In the genomic region with DNA sequence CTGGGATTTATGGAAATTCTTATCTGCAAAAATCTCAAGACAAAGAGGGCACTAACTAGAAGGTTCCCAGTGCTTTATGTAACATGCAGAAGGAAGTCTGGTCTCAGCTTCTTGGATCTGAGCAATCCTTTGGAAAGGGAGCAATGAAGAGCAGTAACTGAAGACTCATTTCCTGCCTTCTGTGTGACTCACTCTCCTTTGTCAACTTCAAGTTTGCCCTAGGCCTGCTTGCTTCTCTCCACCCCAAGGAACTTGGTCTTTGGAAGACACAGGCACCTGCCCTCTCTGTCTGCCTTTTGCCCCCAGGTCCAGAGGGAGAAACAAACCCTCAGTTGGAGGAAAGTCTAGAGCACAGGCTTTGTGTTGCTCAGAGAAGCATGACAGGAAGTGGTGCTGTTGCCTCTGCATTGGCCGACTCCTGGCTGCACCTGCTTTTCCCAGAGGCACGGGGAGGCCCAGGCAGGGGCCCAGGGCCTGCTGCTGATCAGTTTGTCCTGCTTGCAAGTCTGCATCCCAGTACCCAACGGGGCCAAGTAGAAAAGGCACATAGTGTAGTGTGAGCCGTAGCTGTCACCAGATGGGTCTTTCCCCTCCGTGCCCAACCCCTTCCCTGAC, we compare ENCODE assay signal across 8 cellular contexts.
DNase-seq lines count a peak whose midpoint lies in the region; ATAC-seq and TF ChIP-seq lines count a peak whose summit lies in the region.

No MANE protein-coding gene starts in this region.

- intact Hi-C loops in CD4-positive, alpha-beta memory T cell (cut with micrococcal nuclease) = no loop called here
- intact Hi-C loops in activated CD8-positive, alpha-beta T cell treated with anti-CD3 and anti-CD28 coated beads for 36 hours (cut with micrococcal nuclease) = no loop called here

- H3K4me3 Mint-ChIP-seq in CD4-positive, alpha-beta memory T cell = peak overlapping the region in 3 of 8 donors; percentile 47 to 69 (median 55)
- H3K4me3 Mint-ChIP-seq in IgD-negative memory B cell = peak overlapping the region in 1 of 4 donors; percentile 78
- peak overlapping the region; percentile 11 for H3K4me3 Mint-ChIP-seq in activated CD8-positive, alpha-beta T cell treated with anti-CD3 and anti-CD28 coated beads for 36 hours
- H3K4me3 Mint-ChIP-seq in stimulated activated memory B cell treated with anti-CD40 and anti-IgM and Interleukin-4, amounts not matched to agents 10 μg/mL and 1 μg/mL and 100 μg/mL, for 72 hours = no peak overlapping the region

- CTCF ChIA-PET in CD4-positive, alpha-beta memory T cell (lab: Charles Lee; ENCODE audit: partially characterized antibody) = interaction anchor here (1.1 to 1.3 kb wide), 2 partner anchors 29 to 34 kb away, joined by 3 to 5 read pairs; no protein-coding TSS in a partner anchor
- CTCF ChIA-PET in activated CD8-positive, alpha-beta T cell treated with anti-CD3 and anti-CD28 coated beads for 36 hours (lab: Charles Lee) = interaction anchor here (0.7 to 2.4 kb wide), 4 partner anchors 21 to 138 kb away, joined by 3 to 5 read pairs (median 4); no protein-coding TSS in a partner anchor

- no peaks in the 10 kb centered on the region for H3K9me3 Mint-ChIP-seq in CD4-positive, alpha-beta memory T cell
- no peaks in the 10 kb centered on the region for H3K9me3 Mint-ChIP-seq in IgD-negative memory B cell
- H3K9me3 Mint-ChIP-seq in activated CD8-positive, alpha-beta T cell treated with anti-CD3 and anti-CD28 coated beads for 36 hours = no peaks in the 10 kb centered on the region
- H3K9me3 Mint-ChIP-seq in stimulated activated memory B cell treated with anti-CD40 and anti-IgM and Interleukin-4, amounts not matched to agents 10 μg/mL and 1 μg/mL and 100 μg/mL, for 72 hours = no peaks in the 10 kb centered on the region

- H3K4me3 ChIP-seq in CD4-positive, alpha-beta memory T cell (ENCODE audit: low read length in 2 of 2) = no peak overlapping the region

- peak overlapping the region; percentile 66 to 93 (median 81) for H3K27ac Mint-ChIP-seq in CD4-positive, alpha-beta memory T cell
- H3K27ac Mint-ChIP-seq in IgD-negative memory B cell = peak overlapping the region in 2 of 3 donors; percentile 44 to 85
- H3K27ac Mint-ChIP-seq in activated CD8-positive, alpha-beta T cell treated with anti-CD3 and anti-CD28 coated beads for 36 hours = peak overlapping the region; percentile 89
- peak overlapping the region; percentile 74 for H3K27ac Mint-ChIP-seq in stimulated activated memory B cell treated with anti-CD40 and anti-IgM and Interleukin-4, amounts not matched to agents 10 μg/mL and 1 μg/mL and 100 μg/mL, for 72 hours

- no peak for TF ChIP-seq CTCF in activated CD8-positive, alpha-beta T cell treated with anti-CD3 and anti-CD28 coated beads for 36 hours (IDR thresholded peaks at IDR 0.05)

- no peaks in the 10 kb centered on the region for H3K27me3 Mint-ChIP-seq in CD4-positive, alpha-beta memory T cell
- no peaks in the 10 kb centered on the region for H3K27me3 Mint-ChIP-seq in IgD-negative memory B cell
- no peaks in the 10 kb centered on the region for H3K27me3 Mint-ChIP-seq in activated CD8-positive, alpha-beta T cell treated with anti-CD3 and anti-CD28 coated beads for 36 hours
- no peaks in the 10 kb centered on the region for H3K27me3 Mint-ChIP-seq in stimulated activated memory B cell treated with anti-CD40 and anti-IgM and Interleukin-4, amounts not matched to agents 10 μg/mL and 1 μg/mL and 100 μg/mL, for 72 hours

- peaks cover 65% of the 10 kb centered on the region for H3K4me1 ChIP-seq in CD4-positive, alpha-beta memory T cell (ENCODE audit: insufficient read depth, low read length)

- H3K4me1 Mint-ChIP-seq in CD4-positive, alpha-beta memory T cell = peaks cover 52 to 64% (median 57%) of the 10 kb centered on the region in 4 donors
- H3K4me1 Mint-ChIP-seq in IgD-negative memory B cell = peaks cover 22 to 41% (median 22%) of the 10 kb centered on the region in 3 donors
- H3K4me1 Mint-ChIP-seq in activated CD8-positive, alpha-beta T cell treated with anti-CD3 and anti-CD28 coated beads for 36 hours (ENCODE audit: low read depth) = peaks cover 60% of the 10 kb centered on the region
- H3K4me1 Mint-ChIP-seq in stimulated activated memory B cell treated with anti-CD40 and anti-IgM and Interleukin-4, amounts not matched to agents 10 μg/mL and 1 μg/mL and 100 μg/mL, for 72 hours = peaks cover 45% of the 10 kb centered on the region

- no peaks in the 10 kb centered on the region for H3K9me3 ChIP-seq in CD4-positive, alpha-beta memory T cell (ENCODE audit: control insufficient read depth in 1 of 2, low read length in 2 of 2)

- peak overlapping the region; percentile 39 for H3K27ac ChIP-seq in CD4-positive, alpha-beta memory T cell (ENCODE audit: low read depth, low read length)

- H3K36me3 ChIP-seq in CD4-positive, alpha-beta memory T cell (ENCODE audit: insufficient read depth, low read length) = no peaks in the 10 kb centered on the region

- peaks cover 11 to 27% of the 10 kb centered on the region in 2 donors for H3K36me3 Mint-ChIP-seq in CD4-positive, alpha-beta memory T cell
- peaks cover 2% of the 10 kb centered on the region for H3K36me3 Mint-ChIP-seq in IgD-negative memory B cell
- peaks cover 59% of the 10 kb centered on the region for H3K36me3 Mint-ChIP-seq in activated CD8-positive, alpha-beta T cell treated with anti-CD3 and anti-CD28 coated beads for 36 hours (ENCODE audit: low read depth)
- H3K36me3 Mint-ChIP-seq in stimulated activated memory B cell treated with anti-CD40 and anti-IgM and Interleukin-4, amounts not matched to agents 10 μg/mL and 1 μg/mL and 100 μg/mL, for 72 hours = peaks cover 63% of the 10 kb centered on the region

- no peaks in the 10 kb centered on the region for H3K27me3 ChIP-seq in CD4-positive, alpha-beta memory T cell (ENCODE audit: insufficient read depth, low read length)

- POLR2A ChIA-PET in CD4-positive, alpha-beta memory T cell (lab: Charles Lee; ENCODE audit: partially characterized antibody) = interaction anchor here (1.3 to 6.9 kb wide), 4 partner anchors 23 to 136 kb away, joined by 4 to 60 read pairs (median 6); partner anchors contain the start of gene DHRS3
- POLR2A ChIA-PET in activated CD8-positive, alpha-beta T cell treated with anti-CD3 and anti-CD28 coated beads for 36 hours (lab: Charles Lee) = interaction anchor here (0.5 to 1.7 kb wide), 10 partner anchors 18 to 148 kb away, joined by 3 to 6 read pairs (median 3); no protein-coding TSS in a partner anchor

- DNase-seq in CD4-positive, alpha-beta memory T cell = peak in 4 of 5 donors; percentile 8 to 45 (median 17)
- DNase-seq in activated CD8-positive, alpha-beta T cell treated with anti-CD3 and anti-CD28 coated beads for 36 hours = peak; percentile 47
- peak; percentile 88 for DNase-seq in glomerular endothelial cell (ENCODE audit: extremely low read depth, low read depth, low spot score)
- no peak for DNase-seq in effector CD4-positive, alpha-beta T cell
- no peak for DNase-seq in Ammon's horn (ENCODE audit: low spot score)

- peak; percentile 55 for ATAC-seq in activated CD8-positive, alpha-beta T cell treated with anti-CD3 and anti-CD28 coated beads for 36 hours
- peak; percentile 59 for ATAC-seq in stimulated activated memory B cell treated with anti-CD40 and anti-IgM and Interleukin-4, amounts not matched to agents 10 μg/mL and 1 μg/mL and 100 μg/mL, for 72 hours
- no peak for ATAC-seq in HG03520 (IDR thresholded peaks at IDR 0.05; ENCODE audit: unreplicated experiment)

Comparison
In these comparisons a context has a peak if more than half of its experiments do, and no peak if none do; other contexts are left out.
1. DNase-seq: peak in CD4-positive, alpha-beta memory T cell (4 of 5), activated CD8-positive, alpha-beta T cell treated with anti-CD3 and anti-CD28 coated beads for 36 hours (single experiment) and glomerular endothelial cell (single experiment); none in effector CD4-positive, alpha-beta T cell (single experiment) and Ammon's horn (single experiment).
2. Peak in every context shown above with its lines, with median percentiles within 50 percentile points of each other: H3K27ac Mint-ChIP-seq.